In genomic region chr4:159791334-159791733, GRCh38 we compare ENCODE assay signal across 39 cellular contexts.
"Had no signal": no experiment of that assay in that cellular context is flagged by ENCODE, and none has a peak within 500 bp of the region (broad histone marks: within the 10 kb centered on the region; RNA-seq: fewer than 3 reads in every experiment).

No MANE protein-coding gene starts in this region.

- H3K4me3 ChIP-seq: adrenal gland, body of pancreas, cardiac muscle cell had no signal

- ATAC-seq: activated CD8-positive, alpha-beta T cell treated with anti-CD3 and anti-CD28 coated beads for 36 hours; activated naive CD4-positive, alpha-beta T cell treated with anti-CD3 and anti-CD28 coated beads, Interleukin-2, amount 50 U/mL, for 72 hours; activated T-cell treated with anti-CD3 and anti-CD28 coated beads, Interleukin-2, amount 50 U/mL, for 4 hours; activated T-cell treated with anti-CD3 and anti-CD28 coated beads, Interleukin-2, amount 50 U/mL, for 72 hours; activated T-helper 17 cell treated with anti-CD3 and anti-CD28 coated beads, Interleukin-2, amount 50 U/mL, for 72 hours; body of pancreas had no signal

- H3K4me3 Mint-ChIP-seq: activated B cell treated with CpG ODN at 0.5 μM for 24 hours; activated CD4-positive, alpha-beta memory T cell treated with anti-CD3 and anti-CD28 coated beads for 36 hours; activated CD4-positive, alpha-beta T cell treated with anti-CD3 and anti-CD28 coated beads, Interleukin-2, amount 10 ng/mL, durations not matched to agents 24 days and 14 days; activated CD8-positive, alpha-beta T cell treated with anti-CD3 and anti-CD28 coated beads for 36 hours; activated naive CD4-positive, alpha-beta T cell treated with anti-CD3 and anti-CD28 coated beads for 36 hours; activated naive CD8-positive, alpha-beta T cell treated with anti-CD3 and anti-CD28 coated beads for 36 hours; activated T-cell treated with anti-CD3 and anti-CD28 coated beads, Interleukin-2, amount 50 U/mL, for 4 hours; activated T-cell treated with anti-CD3 and anti-CD28 coated beads, Interleukin-2, amount 50 U/mL, for 72 hours; activated T-helper 1 cell treated with anti-CD3 and anti-CD28 coated beads, Interleukin-12 subunit alpha, Interleukin-12 subunit beta, Interleukin-2, Interleukin-4 antibody, amounts not matched to agents 30 ng/mL and 10 ng/mL and 1 ng/mL, durations not matched to agents 14 hours and 24 hours and 36 hours; activated T-helper 17 cell treated with anti-CD3 and anti-CD28 coated beads, Interleukin-2, amount 50 U/mL, for 72 hours; central memory CD8-positive, alpha-beta T cell; T-helper 1 cell treated with Interleukin-12 subunit alpha and Interleukin-12 subunit beta and Interleukin-4 antibody, amounts not matched to agents 30 μg/mL and 1 μg/mL, for 36 hours; T-helper 2 cell treated with Interferon-gamma antibody and Interleukin-4, amounts not matched to agents 5 μg/mL and 100 μg/mL, for 36 hours had no signal

- H3K4me1 ChIP-seq: adrenal gland, body of pancreas had no signal

- DNase-seq: activated B cell treated with CpG ODN at 0.5 μM for 24 hours; activated CD4-positive, alpha-beta memory T cell treated with anti-CD3 and anti-CD28 coated beads for 36 hours; activated CD4-positive, alpha-beta T cell treated with anti-CD3 and anti-CD28 coated beads for 4 hours; activated CD4-positive, alpha-beta T cell treated with anti-CD3 and anti-CD28 coated beads, Interleukin-2, amount 10 ng/mL, durations not matched to agents 24 days and 14 days; activated CD4-positive, alpha-beta T cell treated with anti-CD3 and anti-CD28 coated beads, Interleukin-2, amount 50 U/mL, for 1 hour; activated CD4-positive, alpha-beta T cell treated with anti-CD3 and anti-CD28 coated beads, Interleukin-2, amount 50 U/mL, for 4 hours; activated CD4-positive, CD25-positive, alpha-beta regulatory T cell treated with anti-CD3 and anti-CD28 coated beads, Interleukin-2, amount 50 U/mL, for 72 hours; activated CD8-positive, alpha-beta memory T cell treated with anti-CD3 and anti-CD28 coated beads, Interleukin-2, amount 50 U/mL, for 4 hours; activated CD8-positive, alpha-beta T cell treated with anti-CD3 and anti-CD28 coated beads for 36 hours; activated effector memory CD4-positive, alpha-beta T cell treated with anti-CD3 and anti-CD28 coated beads, Interleukin-2, amount 50 U/mL, for 16 hours; activated gamma-delta T cell treated with Interleukin-2 at 50 U/mL for 16 hours; activated naive CD4-positive, alpha-beta T cell; activated naive CD4-positive, alpha-beta T cell treated with anti-CD3 and anti-CD28 coated beads for 36 hours; activated naive CD4-positive, alpha-beta T cell treated with anti-CD3 and anti-CD28 coated beads, Interleukin-2, amount 50 U/mL, for 16 hours; activated naive CD8-positive, alpha-beta T cell treated with anti-CD3 and anti-CD28 coated beads for 36 hours; activated T-cell treated with anti-CD3 and anti-CD28 coated beads for 4 hours; activated T-cell treated with anti-CD3 and anti-CD28 coated beads, Interleukin-2, amount 50 U/mL, for 1 hour; activated T-cell treated with anti-CD3 and anti-CD28 coated beads, Interleukin-2, amount 50 U/mL, for 4 hours; activated T-cell treated with anti-CD3 and anti-CD28 coated beads, Interleukin-2, amount 50 U/mL, for 72 hours; adrenal gland; amniotic stem cell; aorta; body of pancreas; brain microvascular endothelial cell; caudate nucleus; cerebellar nuclear complex; T-helper 2 cell; T-helper 9 cell had no signal

- H3K27ac Mint-ChIP-seq: activated B cell treated with CpG ODN at 0.5 μM for 24 hours; activated CD4-positive, alpha-beta memory T cell treated with anti-CD3 and anti-CD28 coated beads for 36 hours; activated CD4-positive, alpha-beta T cell treated with anti-CD3 and anti-CD28 coated beads, Interleukin-2, amount 10 ng/mL, durations not matched to agents 24 days and 14 days; activated CD8-positive, alpha-beta T cell treated with anti-CD3 and anti-CD28 coated beads for 36 hours; activated naive CD4-positive, alpha-beta T cell treated with anti-CD3 and anti-CD28 coated beads for 36 hours; activated naive CD4-positive, alpha-beta T cell treated with anti-CD3 and anti-CD28 coated beads, Interleukin-2, amount 50 U/mL, for 72 hours; activated naive CD8-positive, alpha-beta T cell treated with anti-CD3 and anti-CD28 coated beads for 36 hours; activated T-cell treated with anti-CD3 and anti-CD28 coated beads, Interleukin-2, amount 50 U/mL, for 72 hours; activated T-helper 1 cell treated with anti-CD3 and anti-CD28 coated beads, Interleukin-12 subunit alpha, Interleukin-12 subunit beta, Interleukin-2, Interleukin-4 antibody, amounts not matched to agents 30 ng/mL and 10 ng/mL and 1 ng/mL, durations not matched to agents 14 hours and 24 hours and 36 hours; activated T-helper 17 cell treated with anti-CD3 and anti-CD28 coated beads, Interleukin-2, amount 50 U/mL, for 72 hours; T-helper 1 cell treated with Interleukin-12 subunit alpha and Interleukin-12 subunit beta and Interleukin-4 antibody, amounts not matched to agents 30 μg/mL and 1 μg/mL, for 36 hours; T-helper 2 cell treated with Interferon-gamma antibody and Interleukin-4, amounts not matched to agents 5 μg/mL and 100 μg/mL, for 36 hours had no signal

- H3K27me3 Mint-ChIP-seq: activated B cell treated with CpG ODN at 0.5 μM for 24 hours; activated CD4-positive, alpha-beta memory T cell treated with anti-CD3 and anti-CD28 coated beads for 36 hours; activated CD4-positive, alpha-beta T cell treated with anti-CD3 and anti-CD28 coated beads, Interleukin-2, amount 10 ng/mL, durations not matched to agents 24 days and 14 days; activated naive CD8-positive, alpha-beta T cell treated with anti-CD3 and anti-CD28 coated beads for 36 hours; activated T-helper 17 cell treated with anti-CD3 and anti-CD28 coated beads, Interleukin-2, amount 50 U/mL, for 72 hours; central memory CD8-positive, alpha-beta T cell had no signal

- H3K36me3 Mint-ChIP-seq: activated CD4-positive, alpha-beta memory T cell treated with anti-CD3 and anti-CD28 coated beads for 36 hours; activated naive CD4-positive, alpha-beta T cell treated with anti-CD3 and anti-CD28 coated beads, Interleukin-2, amount 50 U/mL, for 72 hours; activated naive CD8-positive, alpha-beta T cell treated with anti-CD3 and anti-CD28 coated beads for 36 hours had no signal

- H3K27me3 ChIP-seq: adrenal gland, body of pancreas, brain microvascular endothelial cell, cardiac muscle cell had no signal

- H3K9me3 ChIP-seq: adrenal gland, body of pancreas had no signal

- H3K36me3 ChIP-seq: adrenal gland, brain microvascular endothelial cell, cardiac muscle cell had no signal

- H3K9me3 Mint-ChIP-seq: activated B cell treated with CpG ODN at 0.5 μM for 24 hours; activated CD4-positive, alpha-beta T cell treated with anti-CD3 and anti-CD28 coated beads, Interleukin-2, amount 10 ng/mL, durations not matched to agents 24 days and 14 days; activated CD8-positive, alpha-beta T cell treated with anti-CD3 and anti-CD28 coated beads for 36 hours; activated naive CD8-positive, alpha-beta T cell treated with anti-CD3 and anti-CD28 coated beads for 36 hours; activated T-helper 1 cell treated with anti-CD3 and anti-CD28 coated beads, Interleukin-12 subunit alpha, Interleukin-12 subunit beta, Interleukin-2, Interleukin-4 antibody, amounts not matched to agents 30 ng/mL and 10 ng/mL and 1 ng/mL, durations not matched to agents 14 hours and 24 hours and 36 hours; T-helper 1 cell treated with Interleukin-12 subunit alpha and Interleukin-12 subunit beta and Interleukin-4 antibody, amounts not matched to agents 30 μg/mL and 1 μg/mL, for 36 hours had no signal

- FAIRE-seq: astrocyte, bronchial epithelial cell, TTC549 had no signal

- H3K27ac ChIP-seq: adrenal gland, body of pancreas, brain microvascular endothelial cell, cardiac muscle cell, VCaP had no signal

- H3K4me1 Mint-ChIP-seq: activated B cell treated with CpG ODN at 0.5 μM for 24 hours; activated CD4-positive, alpha-beta T cell treated with anti-CD3 and anti-CD28 coated beads, Interleukin-2, amount 10 ng/mL, durations not matched to agents 24 days and 14 days; activated naive CD8-positive, alpha-beta T cell treated with anti-CD3 and anti-CD28 coated beads for 36 hours; activated T-helper 17 cell treated with anti-CD3 and anti-CD28 coated beads, Interleukin-2, amount 50 U/mL, for 72 hours; central memory CD8-positive, alpha-beta T cell had no signal
